ENCODE assay signal across 8 cellular contexts in the genomic region with DNA sequence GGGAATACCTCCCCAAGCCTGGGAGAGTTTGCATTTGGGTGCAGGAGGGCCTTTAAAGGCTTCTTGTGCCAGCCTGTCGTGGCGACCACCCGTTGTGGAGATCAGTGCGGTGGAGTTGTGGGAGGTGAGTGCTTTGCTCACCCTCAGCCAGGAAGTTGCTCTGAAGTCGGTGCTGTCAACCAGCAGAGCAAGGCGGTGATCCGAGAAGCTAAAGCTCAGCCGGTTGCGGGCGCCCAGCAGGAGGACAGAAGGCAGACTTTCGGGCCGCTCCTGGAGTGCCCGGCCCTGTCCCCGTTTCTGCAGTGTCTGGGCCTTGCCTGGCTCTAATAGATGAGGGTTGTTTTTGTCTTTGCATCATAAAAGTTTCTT. TPM values are rescaled to one million over a fixed set of nuclear protein-coding genes. Genes with fewer than 3 reads are reported as not detected.
DNase-seq lines count a peak whose midpoint lies in the region; ATAC-seq and TF ChIP-seq lines count a peak whose summit lies in the region.

No MANE protein-coding gene starts in this region.

- H3K9me3 ChIP-seq in heart left ventricle (no peaks in the 10 kb centered on the region), iPS DF 6.9 (ENCODE audit: control insufficient read depth, insufficient read depth, low read length) (no peaks in the 10 kb centered on the region)

- ATAC-seq in heart left ventricle (no peak), Right ventricle myocardium inferior (no peak), HG03095 (IDR thresholded peaks at IDR 0.05; ENCODE audit: unreplicated experiment) (no peak), HG03442 (IDR thresholded peaks at IDR 0.05; ENCODE audit: unreplicated experiment) (no peak)
- no peak for ATAC-seq in activated T-cell treated with anti-CD3 and anti-CD28 coated beads, Interleukin-2, amount 50 U/mL, for 4 hours
- ATAC-seq in stimulated activated effector memory CD8-positive, alpha-beta T cell treated with anti-CD3 and anti-CD28 coated beads, Interleukin-12 subunit alpha, Interleukin-12 subunit beta, amount 100 ng/mL, for 72 hours: no peak

- DNase-seq in heart left ventricle (no peak), Right ventricle myocardium inferior (ENCODE audit: missing footprints) (no peak), iPS DF 6.9 (ENCODE audit: low read depth, low spot score) (no peak), SIG-M5 (lab: John Stamatoyannopoulos, UW) (no peak)
- DNase-seq in activated T-cell treated with anti-CD3 and anti-CD28 coated beads, Interleukin-2, amount 50 U/mL, for 4 hours: no peak
- DNase-seq in stimulated activated effector memory CD8-positive, alpha-beta T cell treated with anti-CD3 and anti-CD28 coated beads, Interleukin-12 subunit alpha, Interleukin-12 subunit beta, amount 100 ng/mL, for 72 hours (ENCODE audit: low spot score in 2 of 2): no peak

- H3K36me3 ChIP-seq in heart left ventricle (peaks cover 0 to 36% (median 21%) of the 10 kb centered on the region in 9 donors), iPS DF 6.9 (ENCODE audit: control insufficient read depth, insufficient read depth, low read length) (peaks cover 29% of the 10 kb centered on the region)

- no peaks in the 10 kb centered on the region for H3K27me3 ChIP-seq in heart left ventricle
- H3K27me3 ChIP-seq in iPS DF 6.9 (ENCODE audit: control insufficient read depth, insufficient read depth, low read length): no peaks in the 10 kb centered on the region

- H3K4me3 ChIP-seq in heart left ventricle (peak overlapping the region; percentile 79 to 98 (median 84)), iPS DF 6.9 (ENCODE audit: low read length) (peak overlapping the region; percentile 94; the same call in 1 of the 2 replicates)

- H3K27me3 Mint-ChIP-seq in activated T-cell treated with anti-CD3 and anti-CD28 coated beads, Interleukin-2, amount 50 U/mL, for 4 hours (ENCODE audit: low read depth): no peaks in the 10 kb centered on the region

- H3K4me1 Mint-ChIP-seq in activated T-cell treated with anti-CD3 and anti-CD28 coated beads, Interleukin-2, amount 50 U/mL, for 4 hours (ENCODE audit: low read depth): peaks cover 45% of the 10 kb centered on the region
- H3K4me1 Mint-ChIP-seq in stimulated activated effector memory CD8-positive, alpha-beta T cell treated with anti-CD3 and anti-CD28 coated beads, Interleukin-12 subunit alpha, Interleukin-12 subunit beta, amount 100 ng/mL, for 72 hours: peaks cover 36% of the 10 kb centered on the region

- TF ChIP-seq CTCF in heart left ventricle (IDR thresholded peaks at IDR 0.05): no peak

- H3K4me3 Mint-ChIP-seq in activated T-cell treated with anti-CD3 and anti-CD28 coated beads, Interleukin-2, amount 50 U/mL, for 4 hours: peak overlapping the region; percentile 99
- H3K4me3 Mint-ChIP-seq in stimulated activated effector memory CD8-positive, alpha-beta T cell treated with anti-CD3 and anti-CD28 coated beads, Interleukin-12 subunit alpha, Interleukin-12 subunit beta, amount 100 ng/mL, for 72 hours: peak overlapping the region; percentile 94

- peak overlapping the region; percentile 97 for H3K27ac Mint-ChIP-seq in stimulated activated effector memory CD8-positive, alpha-beta T cell treated with anti-CD3 and anti-CD28 coated beads, Interleukin-12 subunit alpha, Interleukin-12 subunit beta, amount 100 ng/mL, for 72 hours

- WGBS in heart left ventricle, 4 donors: 0 to 4% (median 2%) methylated on average over 4 to 14 of the region's 14 CpGs
- WGBS in iPS DF 6.9 (ENCODE audit: insufficient coverage, insufficient read length): no CpG with 5 or more reads among the region's 14 CpGs

- intact Hi-C loops in heart left ventricle (cut with DNase I) (loop anchor here in 2 of 10 donors (2.0 to 5.0 kb wide), 2 partner anchors 40 to 471 kb away; a partner anchor contains a TSS), Right ventricle myocardium inferior (cut with DNase I) (no loop called here)

- peaks cover 8 to 45% (median 35%) of the 10 kb centered on the region in 12 donors for H3K4me1 ChIP-seq in heart left ventricle
- peaks cover 4% of the 10 kb centered on the region; the same call in 1 of the 2 replicates for H3K4me1 ChIP-seq in iPS DF 6.9 (ENCODE audit: control insufficient read depth, insufficient read depth, low read length)

- no peak for TF ChIP-seq POLR2A in heart left ventricle (IDR thresholded peaks at IDR 0.05)

- peak overlapping the region in 11 of 12 donors; percentile 66 to 97 (median 83) for H3K27ac ChIP-seq in heart left ventricle
- H3K27ac ChIP-seq in iPS DF 6.9 (ENCODE audit: low read length): no peak overlapping the region

- peaks cover 15% of the 10 kb centered on the region for H3K36me3 Mint-ChIP-seq in activated T-cell treated with anti-CD3 and anti-CD28 coated beads, Interleukin-2, amount 50 U/mL, for 4 hours (ENCODE audit: insufficient read depth)
- peaks cover 83% of the 10 kb centered on the region for H3K36me3 Mint-ChIP-seq in stimulated activated effector memory CD8-positive, alpha-beta T cell treated with anti-CD3 and anti-CD28 coated beads, Interleukin-12 subunit alpha, Interleukin-12 subunit beta, amount 100 ng/mL, for 72 hours

- H3K9me3 Mint-ChIP-seq in activated T-cell treated with anti-CD3 and anti-CD28 coated beads, Interleukin-2, amount 50 U/mL, for 4 hours: no peaks in the 10 kb centered on the region
- H3K9me3 Mint-ChIP-seq in stimulated activated effector memory CD8-positive, alpha-beta T cell treated with anti-CD3 and anti-CD28 coated beads, Interleukin-12 subunit alpha, Interleukin-12 subunit beta, amount 100 ng/mL, for 72 hours: no peaks in the 10 kb centered on the region

RNA-seq across cellular contexts. Expression of a gene that starts 1.4 kb away (rescaled TPM):
- total RNA-seq in heart left ventricle (100 to 1,000 TPM in 2 of 9 donors, 10 to 100 TPM in 7; 59.3 to 105 (median 85.9) TPM), Right ventricle myocardium inferior (89.4 TPM)
- 10 to 100 TPM; 67.2 to 73.4 TPM for polyA plus RNA-seq in heart left ventricle
- total RNA-seq in activated T-cell treated with anti-CD3 and anti-CD28 coated beads, Interleukin-2, amount 50 U/mL, for 4 hours: 100 to 1,000 TPM; 234 to 251 (median 247) TPM

RNA-seq across cellular contexts. Expression of a gene that starts 22.6 kb away (rescaled TPM):
- 1 to 10 TPM in 8 of 9 donors, under 1 TPM in 1; 0.88 to 4.0 (median 2.6) TPM for total RNA-seq in heart left ventricle
- 1 to 10 TPM; 1.7 to 2.6 TPM for polyA plus RNA-seq in heart left ventricle
- total RNA-seq in Right ventricle myocardium inferior: 1.9 TPM
- under 1 TPM; 0.08 to 0.24 (median 0.16) TPM for total RNA-seq in activated T-cell treated with anti-CD3 and anti-CD28 coated beads, Interleukin-2, amount 50 U/mL, for 4 hours

RNA-seq across cellular contexts. Expression of a gene that starts 40.9 kb away (rescaled TPM):
- total RNA-seq in heart left ventricle (100 to 1,000 TPM in 1 of 9 donors, 10 to 100 TPM in 8; 46.3 to 108 (median 58.9) TPM), Right ventricle myocardium inferior (54.6 TPM)
- 10 to 100 TPM; 60.0 to 75.4 TPM for polyA plus RNA-seq in heart left ventricle
- 100 to 1,000 TPM; 108 to 133 (median 112) TPM for total RNA-seq in activated T-cell treated with anti-CD3 and anti-CD28 coated beads, Interleukin-2, amount 50 U/mL, for 4 hours

RNA-seq across cellular contexts. Expression of a gene that starts 40.9 kb away (rescaled TPM):
- total RNA-seq in heart left ventricle: 10 to 100 TPM; 25.4 to 54.2 (median 31.0) TPM
- 10 to 100 TPM; 31.9 to 45.0 TPM for polyA plus RNA-seq in heart left ventricle
- 35.0 TPM for total RNA-seq in Right ventricle myocardium inferior
- total RNA-seq in activated T-cell treated with anti-CD3 and anti-CD28 coated beads, Interleukin-2, amount 50 U/mL, for 4 hours: 10 to 100 TPM; 21.8 to 27.4 (median 23.1) TPM

RNA-seq across cellular contexts. Expression of a gene that starts 54.9 kb away (rescaled TPM):
- total RNA-seq in heart left ventricle (under 1 TPM in 1 of 9 donors, not detected in 8; 0.38 TPM), Right ventricle myocardium inferior (0.54 TPM)
- polyA plus RNA-seq in heart left ventricle: under 1 TPM in 1 of 2 donors, not detected in 1; 0.17 TPM
- under 1 TPM in 1 of 3 donors, not detected in 2; 0.38 TPM for total RNA-seq in activated T-cell treated with anti-CD3 and anti-CD28 coated beads, Interleukin-2, amount 50 U/mL, for 4 hours
